Comparison of ENCODE assay signal across 13 cellular contexts in the genomic region with DNA sequence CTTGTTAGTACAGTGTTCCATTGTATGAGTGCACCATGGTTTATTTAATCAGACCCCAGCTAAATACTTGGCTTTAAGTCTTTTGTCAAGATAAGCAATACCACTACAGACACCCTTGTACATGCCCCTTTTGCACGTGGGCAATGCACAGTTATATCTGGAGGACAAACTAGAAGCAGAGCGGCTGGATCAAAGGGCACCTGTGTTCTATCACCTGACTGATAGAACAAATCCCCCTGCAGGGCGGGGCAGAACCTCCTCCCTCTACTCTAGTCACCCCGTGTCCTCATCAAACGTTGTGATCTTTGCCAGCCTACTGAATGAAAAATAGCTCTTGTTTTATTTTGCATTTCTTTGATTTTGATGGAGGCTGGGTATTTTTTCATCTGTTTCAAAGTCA.
DNase-seq lines count a peak whose midpoint lies in the region; ATAC-seq and TF ChIP-seq lines count a peak whose summit lies in the region.
"Had no signal": no experiment of that assay in that cellular context is flagged by ENCODE, and none has a peak within 500 bp of the region (broad histone marks: within the 10 kb centered on the region; RNA-seq: fewer than 3 reads in every experiment).

No MANE protein-coding gene starts in this region.

- H3F3A ChIP-seq in DOHH2 (ENCODE audit: control insufficient read depth, insufficient read depth) (no peaks in the 10 kb centered on the region), OCI-LY1 (ENCODE audit: insufficient read depth, low read length) (no peaks in the 10 kb centered on the region)

- H3K9me3 Mint-ChIP-seq in activated CD4-positive, alpha-beta T cell treated with anti-CD3 and anti-CD28 coated beads for 36 hours (ENCODE audit: low read depth), result no peaks in the 10 kb centered on the region
- H3K9me3 Mint-ChIP-seq in activated CD4-positive, alpha-beta T cell treated with anti-CD3 and anti-CD28 coated beads, Interleukin-2, amount 10 ng/mL, durations not matched to agents 24 days and 14 days, result no peaks in the 10 kb centered on the region

- H3K4me3 ChIP-seq in DOHH2 (ENCODE audit: low read length), result peak overlapping the region; percentile 37; the same call in 1 of the 2 replicates
- H3K4me3 ChIP-seq in OCI-LY1 (ENCODE audit: low read depth, low read length, poor library complexity, severe bottlenecking), result peak overlapping the region; percentile 22
- no peak overlapping the region for H3K4me3 ChIP-seq in esophagus muscularis mucosa
- H3K4me3 ChIP-seq in Peyer's patch, result no peak overlapping the region
- H3K4me3 ChIP-seq: SJCRH30 had no signal

- no peak overlapping the region for H2AFZ ChIP-seq in OCI-LY1 (ENCODE audit: low read length)

- no peaks in the 10 kb centered on the region for H3K36me3 Mint-ChIP-seq in activated CD4-positive, alpha-beta T cell treated with anti-CD3 and anti-CD28 coated beads for 36 hours (ENCODE audit: low read depth)
- peaks cover 1% of the 10 kb centered on the region for H3K36me3 Mint-ChIP-seq in activated CD4-positive, alpha-beta T cell treated with anti-CD3 and anti-CD28 coated beads, Interleukin-2, amount 10 ng/mL, durations not matched to agents 24 days and 14 days (ENCODE audit: low read depth)
- H3K36me3 Mint-ChIP-seq: WTC11 had no signal

- intact Hi-C loops in activated CD4-positive, alpha-beta T cell treated with anti-CD3 and anti-CD28 coated beads for 36 hours (cut with DNase I, micrococcal nuclease), result no loop called here
- intact Hi-C loops in activated CD4-positive, alpha-beta T cell treated with anti-CD3 and anti-CD28 coated beads, Interleukin-2, amount 10 ng/mL, durations not matched to agents 24 days and 14 days (cut with micrococcal nuclease), result no loop called here
- intact Hi-C loops in esophagus muscularis mucosa (cut with DNase I), result no loop called here

- H3K27me3 ChIP-seq in DOHH2 (ENCODE audit: control insufficient read depth, low read length) (peaks cover 16% of the 10 kb centered on the region), OCI-LY1 (ENCODE audit: insufficient read depth, low read length) (no peaks in the 10 kb centered on the region), esophagus muscularis mucosa (no peaks in the 10 kb centered on the region), Peyer's patch (no peaks in the 10 kb centered on the region)
- H3K27me3 ChIP-seq: neutrophil had no signal

- H3K9ac ChIP-seq in OCI-LY1 (ENCODE audit: low read length), result peak overlapping the region; percentile 44
- H3K9ac ChIP-seq: KMS-11 had no signal

- CTCF ChIA-PET in activated CD4-positive, alpha-beta T cell treated with anti-CD3 and anti-CD28 coated beads for 36 hours (lab: Charles Lee), result interaction anchor here (0.7 to 0.8 kb wide), 2 partner anchors 31 to 540 kb away, joined by 3 read pairs; no protein-coding TSS in a partner anchor

- POLR2A ChIA-PET in activated CD4-positive, alpha-beta T cell treated with anti-CD3 and anti-CD28 coated beads for 36 hours (lab: Charles Lee), result no interaction called here

- H3K79me2 ChIP-seq in DOHH2 (ENCODE audit: control insufficient read depth, low read length) (no peaks in the 10 kb centered on the region), OCI-LY1 (ENCODE audit: insufficient read depth, low read length) (no peaks in the 10 kb centered on the region)

- no peaks in the 10 kb centered on the region for H3K9me3 ChIP-seq in DOHH2 (ENCODE audit: control insufficient read depth, insufficient read depth, low read length)
- no peaks in the 10 kb centered on the region for H3K9me3 ChIP-seq in OCI-LY1 (ENCODE audit: low read length)
- H3K9me3 ChIP-seq in esophagus muscularis mucosa, result no peaks in the 10 kb centered on the region
- no peaks in the 10 kb centered on the region for H3K9me3 ChIP-seq in Peyer's patch
- H3K9me3 ChIP-seq: neutrophil, SJCRH30 had no signal

- peaks cover 35% of the 10 kb centered on the region for H3K4me1 ChIP-seq in DOHH2 (ENCODE audit: control insufficient read depth, low read length)
- peaks cover 40% of the 10 kb centered on the region for H3K4me1 ChIP-seq in OCI-LY1 (ENCODE audit: insufficient read depth, low read length, severe bottlenecking)
- H3K4me1 ChIP-seq in esophagus muscularis mucosa, result peaks cover 0 to 5% (median 0%) of the 10 kb centered on the region in 4 donors
- no peaks in the 10 kb centered on the region for H3K4me1 ChIP-seq in Peyer's patch
- H3K4me1 ChIP-seq: SJCRH30 had no signal

- H3K9me2 ChIP-seq in DOHH2 (replicated peaks; ENCODE audit: control insufficient read depth, low read length) (no peaks in the 10 kb centered on the region), OCI-LY1 (ENCODE audit: low read depth, low read length) (no peaks in the 10 kb centered on the region)

- DNase-seq in activated CD4-positive, alpha-beta T cell treated with anti-CD3 and anti-CD28 coated beads for 36 hours, result peak; percentile 69
- DNase-seq in activated CD4-positive, alpha-beta T cell treated with anti-CD3 and anti-CD28 coated beads, Interleukin-2, amount 10 ng/mL, durations not matched to agents 24 days and 14 days, result no peak
- DNase-seq in esophagus muscularis mucosa (ENCODE audit: extremely low spot score) (peak; percentile 57), Peyer's patch (no peak), NCI-H510A treated with DMSO at 0.1 percent for 48 hours (lab: John Stamatoyannopoulos, UW) (no peak)
- DNase-seq: SJCRH30, substantia nigra had no signal

- TF ChIP-seq POLR2A in esophagus muscularis mucosa (IDR thresholded peaks at IDR 0.05; ENCODE audit: low read depth) (no peak), Peyer's patch (IDR thresholded peaks at IDR 0.05) (no peak)

- H3K27ac Mint-ChIP-seq in activated CD4-positive, alpha-beta T cell treated with anti-CD3 and anti-CD28 coated beads for 36 hours, result no peak overlapping the region
- H3K27ac Mint-ChIP-seq in activated CD4-positive, alpha-beta T cell treated with anti-CD3 and anti-CD28 coated beads, Interleukin-2, amount 10 ng/mL, durations not matched to agents 24 days and 14 days, result no peak overlapping the region
- H3K27ac Mint-ChIP-seq: WTC11 had no signal

- TF ChIP-seq CTCF in DOHH2 (IDR thresholded peaks at IDR 0.05; ENCODE audit: low read depth, low read length, poor library complexity, severe bottlenecking) (no peak), OCI-LY1 (IDR thresholded peaks at IDR 0.05; ENCODE audit: low read length) (no peak), esophagus muscularis mucosa (IDR thresholded peaks at IDR 0.05) (no peak), Peyer's patch (IDR thresholded peaks at IDR 0.05) (no peak)

- H3K27ac ChIP-seq in DOHH2 (ENCODE audit: low read depth, low read length), result no peak overlapping the region
- peak overlapping the region; percentile 81 for H3K27ac ChIP-seq in OCI-LY1 (ENCODE audit: low read depth, low read length, poor library complexity, severe bottlenecking)
- no peak overlapping the region for H3K27ac ChIP-seq in esophagus muscularis mucosa (replicated peaks in 1 of 4)
- H3K27ac ChIP-seq in Peyer's patch, result no peak overlapping the region
- H3K27ac ChIP-seq: KMS-11, SJCRH30 had no signal

- peak; percentile 88 for ATAC-seq in activated CD4-positive, alpha-beta T cell treated with anti-CD3 and anti-CD28 coated beads for 36 hours
- no peak for ATAC-seq in GM19397 (IDR thresholded peaks at IDR 0.05; ENCODE audit: unreplicated experiment)
- ATAC-seq: WTC11 had no signal

- peaks cover 30% of the 10 kb centered on the region for H3K4me1 Mint-ChIP-seq in activated CD4-positive, alpha-beta T cell treated with anti-CD3 and anti-CD28 coated beads for 36 hours
- H3K4me1 Mint-ChIP-seq in activated CD4-positive, alpha-beta T cell treated with anti-CD3 and anti-CD28 coated beads, Interleukin-2, amount 10 ng/mL, durations not matched to agents 24 days and 14 days, result peaks cover 14% of the 10 kb centered on the region

- H3K36me3 ChIP-seq in DOHH2 (ENCODE audit: control insufficient read depth, low read length), result no peaks in the 10 kb centered on the region
- H3K36me3 ChIP-seq in OCI-LY1 (ENCODE audit: insufficient read depth, low read length), result no peaks in the 10 kb centered on the region
- no peaks in the 10 kb centered on the region for H3K36me3 ChIP-seq in esophagus muscularis mucosa
- H3K36me3 ChIP-seq in Peyer's patch, result no peaks in the 10 kb centered on the region
- H3K36me3 ChIP-seq: neutrophil, SJCRH30 had no signal

- WGBS in esophagus muscularis mucosa, result 63% methylated on average over 5 of the region's 5 CpGs

- no peak for TF ChIP-seq EP300 in esophagus muscularis mucosa (IDR thresholded peaks at IDR 0.05)

- H3K4me3 Mint-ChIP-seq in activated CD4-positive, alpha-beta T cell treated with anti-CD3 and anti-CD28 coated beads for 36 hours, result no peak overlapping the region
- H3K4me3 Mint-ChIP-seq in activated CD4-positive, alpha-beta T cell treated with anti-CD3 and anti-CD28 coated beads, Interleukin-2, amount 10 ng/mL, durations not matched to agents 24 days and 14 days, result no peak overlapping the region
- H3K4me3 Mint-ChIP-seq: WTC11 had no signal

- peaks cover 10% of the 10 kb centered on the region for H3K27me3 Mint-ChIP-seq in activated CD4-positive, alpha-beta T cell treated with anti-CD3 and anti-CD28 coated beads for 36 hours
- H3K27me3 Mint-ChIP-seq in activated CD4-positive, alpha-beta T cell treated with anti-CD3 and anti-CD28 coated beads, Interleukin-2, amount 10 ng/mL, durations not matched to agents 24 days and 14 days, result peaks cover 42% of the 10 kb centered on the region

- H4K20me1 ChIP-seq in DOHH2 (ENCODE audit: control insufficient read depth, insufficient read depth, low read depth, low read length), result no peaks in the 10 kb centered on the region
- no peaks in the 10 kb centered on the region for H4K20me1 ChIP-seq in OCI-LY1 (ENCODE audit: insufficient read depth, low read length)

- peak overlapping the region; percentile 54 for H3K4me2 ChIP-seq in DOHH2 (ENCODE audit: low read length)
- peak overlapping the region; percentile 54 for H3K4me2 ChIP-seq in OCI-LY1 (ENCODE audit: low read length)
- H3K4me2 ChIP-seq: KMS-11 had no signal

Comparison
In these comparisons a context has a peak if more than half of its experiments do, and no peak if none do; other contexts are left out.
1. DNase-seq: peak in activated CD4-positive, alpha-beta T cell treated with anti-CD3 and anti-CD28 coated beads for 36 hours (single experiment) and esophagus muscularis mucosa (single experiment); none in activated CD4-positive, alpha-beta T cell treated with anti-CD3 and anti-CD28 coated beads, Interleukin-2, amount 10 ng/mL, durations not matched to agents 24 days and 14 days (single experiment), Peyer's patch (0 of 3) and NCI-H510A treated with DMSO at 0.1 percent for 48 hours (single experiment).
2. H3K4me3 ChIP-seq: peak in DOHH2 (single experiment) and OCI-LY1 (single experiment); none in esophagus muscularis mucosa (0 of 4) and Peyer's patch (0 of 4).